Comparison of ENCODE assay signal across 16 cellular contexts in genomic region chr2:74945783-74946165, GRCh38. TPM values are rescaled to one million over a fixed set of nuclear protein-coding genes. Genes with fewer than 3 reads are reported as not detected.
DNase-seq lines count a peak whose midpoint lies in the region; ATAC-seq and TF ChIP-seq lines count a peak whose summit lies in the region.
"Had no signal": no experiment of that assay in that cellular context is flagged by ENCODE, and none has a peak within 500 bp of the region (broad histone marks: within the 10 kb centered on the region; RNA-seq: fewer than 3 reads in every experiment).

No MANE protein-coding gene starts in this region.

- no peak overlapping the region for H3K27ac Mint-ChIP-seq in natural killer cell treated with Interleukin-12 subunit alpha and Interleukin-12 subunit beta and Interleukin-15 and Interleukin-18, amount 100 ng/mL, for 72 hours
- no peak overlapping the region for H3K27ac Mint-ChIP-seq in natural killer cell
- no peak overlapping the region for H3K27ac Mint-ChIP-seq in MCF 10A (ENCODE audit: low read depth, unreplicated experiment)

- no peak for DNase-seq in natural killer cell treated with Interleukin-12 subunit alpha and Interleukin-12 subunit beta and Interleukin-15 and Interleukin-18, amount 100 ng/mL, for 72 hours (ENCODE audit: low spot score)
- DNase-seq in natural killer cell (no peak), amniotic epithelial cell (ENCODE audit: low read depth) (peak; percentile 92), fibroblast of peridontal ligament (ENCODE audit: extremely low read depth) (peak; percentile 83), MM.1S (no peak), MCF 10A (ENCODE audit: unreplicated experiment) (no peak)
- DNase-seq: 8988T, DMS153, Kasumi-1, NCI-H1048, NCI-H1436 treated with DMSO at 0.1 percent for 48 hours, NCI-H2081 treated with DMSO at 0.1 percent for 48 hours, NCI-H524 had no signal

- no peaks in the 10 kb centered on the region for H3K27me3 ChIP-seq in MM.1S (replicated peaks; ENCODE audit: insufficient read depth, low read length)

- POLR2A ChIA-PET in MCF 10A (lab: Yijun Ruan, JAX): interaction anchor here (1.0 kb wide), 1 partner anchor 12 kb away, joined by 3 read pairs; no protein-coding TSS in a partner anchor

- no peaks in the 10 kb centered on the region for H3K9me2 ChIP-seq in MM.1S (replicated peaks; ENCODE audit: insufficient read depth, low read length)

- no peak overlapping the region for H3K4me3 ChIP-seq in MM.1S (ENCODE audit: low read length)

- intact Hi-C loops in natural killer cell (cut with micrococcal nuclease): no loop called here
- intact Hi-C loops in MCF 10A (cut with micrococcal nuclease): no loop called here

- no peaks in the 10 kb centered on the region for H4K20me1 ChIP-seq in MM.1S (ENCODE audit: insufficient read depth, low read length)

- H3K79me2 ChIP-seq in MM.1S (ENCODE audit: low read length): no peaks in the 10 kb centered on the region

- no peak overlapping the region for H3K9ac ChIP-seq in MM.1S (ENCODE audit: low read length)

- peaks cover 15% of the 10 kb centered on the region for H3K36me3 Mint-ChIP-seq in natural killer cell treated with Interleukin-12 subunit alpha and Interleukin-12 subunit beta and Interleukin-15 and Interleukin-18, amount 100 ng/mL, for 72 hours
- H3K36me3 Mint-ChIP-seq in natural killer cell: no peaks in the 10 kb centered on the region
- no peaks in the 10 kb centered on the region for H3K36me3 Mint-ChIP-seq in MCF 10A (ENCODE audit: insufficient read depth, unreplicated experiment)

- TF ChIP-seq CTCF in natural killer cell (IDR thresholded peaks at IDR 0.05): no peak
- no peak for TF ChIP-seq CTCF in MM.1S (IDR thresholded peaks at IDR 0.05; ENCODE audit: low read length)
- TF ChIP-seq CTCF in MCF 10A (IDR thresholded peaks at IDR 0.05; ENCODE audit: unreplicated experiment): no peak

- CTCF ChIA-PET in MCF 10A (lab: Yijun Ruan, JAX): no interaction called here

- H3K27ac ChIP-seq in MM.1S (ENCODE audit: low read length): no peak overlapping the region
- H3K27ac ChIP-seq: C4-2B had no signal

- peaks cover 0 to 39% of the 10 kb centered on the region in 2 donors for H3K27me3 Mint-ChIP-seq in natural killer cell treated with Interleukin-12 subunit alpha and Interleukin-12 subunit beta and Interleukin-15 and Interleukin-18, amount 100 ng/mL, for 72 hours
- H3K27me3 Mint-ChIP-seq in natural killer cell (ENCODE audit: low read depth in 2 of 2): peaks cover 7 to 54% of the 10 kb centered on the region in 2 donors
- no peaks in the 10 kb centered on the region for H3K27me3 Mint-ChIP-seq in MCF 10A (ENCODE audit: insufficient read depth, unreplicated experiment)

- no peaks in the 10 kb centered on the region for H3K4me1 ChIP-seq in MM.1S (ENCODE audit: low read length)

- H3K9me3 ChIP-seq in MM.1S (replicated peaks; ENCODE audit: insufficient read depth, low read length): no peaks in the 10 kb centered on the region

- H3K4me3 Mint-ChIP-seq in natural killer cell treated with Interleukin-12 subunit alpha and Interleukin-12 subunit beta and Interleukin-15 and Interleukin-18, amount 100 ng/mL, for 72 hours: peak overlapping the region; percentile 8
- H3K4me3 Mint-ChIP-seq in natural killer cell (no peak overlapping the region), MCF 10A (ENCODE audit: unreplicated experiment) (no peak overlapping the region)

- H3K4me2 ChIP-seq in MM.1S (ENCODE audit: low read depth, low read length): no peak overlapping the region

- no peak overlapping the region for H2AFZ ChIP-seq in MM.1S (ENCODE audit: low read length)

- ATAC-seq in natural killer cell treated with Interleukin-12 subunit alpha and Interleukin-12 subunit beta and Interleukin-15 and Interleukin-18, amount 100 ng/mL, for 72 hours: no peak
- no peak for ATAC-seq in natural killer cell
- no peak for ATAC-seq in GM21423 (IDR thresholded peaks at IDR 0.05; ENCODE audit: unreplicated experiment)
- ATAC-seq in HG03045 (IDR thresholded peaks at IDR 0.05; ENCODE audit: unreplicated experiment): no peak

- H3F3A ChIP-seq in MM.1S (ENCODE audit: insufficient read depth, low read length): no peaks in the 10 kb centered on the region

- peaks cover 0 to 10% of the 10 kb centered on the region in 2 donors for H3K4me1 Mint-ChIP-seq in natural killer cell treated with Interleukin-12 subunit alpha and Interleukin-12 subunit beta and Interleukin-15 and Interleukin-18, amount 100 ng/mL, for 72 hours (ENCODE audit: low read depth in 2 of 2)
- H3K4me1 Mint-ChIP-seq in natural killer cell (no peaks in the 10 kb centered on the region), MCF 10A (ENCODE audit: insufficient read depth, unreplicated experiment) (peaks cover 5% of the 10 kb centered on the region)

- BruUV-seq in MCF 10A (replicated peaks; lab: Mats Ljungman, UMichigan): no TSS peak

- H3K9me3 Mint-ChIP-seq in natural killer cell treated with Interleukin-12 subunit alpha and Interleukin-12 subunit beta and Interleukin-15 and Interleukin-18, amount 100 ng/mL, for 72 hours: no peaks in the 10 kb centered on the region
- H3K9me3 Mint-ChIP-seq in natural killer cell (no peaks in the 10 kb centered on the region), MCF 10A (ENCODE audit: unreplicated experiment) (no peaks in the 10 kb centered on the region)

- H3K36me3 ChIP-seq in MM.1S (replicated peaks; ENCODE audit: insufficient read depth, low read length): no peaks in the 10 kb centered on the region

RNA-seq across cellular contexts. Expression of gene POLE4, which starts 12.7 kb away (rescaled TPM):
- 10 to 100 TPM; 32.8 to 60.7 TPM for total RNA-seq in natural killer cell treated with Interleukin-12 subunit alpha and Interleukin-12 subunit beta and Interleukin-15 and Interleukin-18, amount 100 ng/mL, for 72 hours
- total RNA-seq in natural killer cell (10 to 100 TPM; 31.1 to 35.3 (median 34.4) TPM), MCF 10A (2022) (117 and 133 TPM in 2 replicates)

Comparison
In these comparisons a context has a peak if more than half of its experiments do, and no peak if none do; other contexts are left out.
1. DNase-seq: peak in amniotic epithelial cell (single experiment) and fibroblast of peridontal ligament (single experiment); none in natural killer cell treated with Interleukin-12 subunit alpha and Interleukin-12 subunit beta and Interleukin-15 and Interleukin-18, amount 100 ng/mL, for 72 hours (single experiment), natural killer cell (single experiment), MM.1S (single experiment) and MCF 10A (single experiment).